ENCODE assay signal across 15 cellular contexts in the genomic region with DNA sequence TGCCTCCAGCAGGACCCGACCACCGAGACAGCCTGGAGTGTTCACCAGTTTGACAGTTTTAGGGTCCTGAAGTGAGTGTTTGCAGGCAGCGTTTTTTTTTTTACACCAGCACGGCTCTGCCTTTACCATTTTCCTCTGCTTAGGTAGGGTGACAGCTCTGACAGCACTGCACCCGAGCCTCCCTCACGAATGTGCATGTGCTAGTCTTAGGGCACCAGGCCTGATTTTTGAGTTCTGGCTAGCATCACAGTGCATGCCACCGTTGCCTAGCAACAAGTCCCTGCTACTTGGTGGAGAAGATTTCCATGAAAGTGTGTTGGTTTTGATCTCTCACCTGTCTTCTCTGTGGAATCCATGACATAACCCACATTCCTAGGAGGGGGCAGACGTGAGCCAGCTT. TPM values are rescaled to one million over a fixed set of nuclear protein-coding genes. Genes with fewer than 3 reads are reported as not detected.
"Had no signal": no experiment of that assay in that cellular context is flagged by ENCODE, and none has a peak within 500 bp of the region (broad histone marks: within the 10 kb centered on the region; RNA-seq: fewer than 3 reads in every experiment).

No MANE protein-coding gene starts in this region.

RNA-seq across cellular contexts. Expression of gene RBMY1J, which starts 52.3 kb away (rescaled TPM):
- total RNA-seq: activated B cell treated with CpG ODN at 0.5 μM for 24 hours; activated CD4-positive, alpha-beta memory T cell treated with anti-CD3 and anti-CD28 coated beads for 36 hours; activated CD4-positive, alpha-beta memory T cell treated with anti-CD3 and anti-CD28 coated beads, Interleukin-2, amount 10 ng/mL, durations not matched to agents 7 days and 5 days; activated CD4-positive, alpha-beta T cell treated with anti-CD3 and anti-CD28 coated beads for 36 hours; activated CD4-positive, alpha-beta T cell treated with anti-CD3 and anti-CD28 coated beads, Interleukin-2, amount 10 ng/mL, durations not matched to agents 24 days and 14 days; activated CD4-positive, alpha-beta T cell treated with anti-CD3 and anti-CD28 coated beads, Interleukin-2, amount 10 ng/mL, durations not matched to agents 7 days and 5 days; activated CD8-positive, alpha-beta memory T cell treated with anti-CD3 and anti-CD28 coated beads for 36 hours; activated CD8-positive, alpha-beta memory T cell treated with anti-CD3 and anti-CD28 coated beads, Interleukin-2, amount 10 ng/mL, durations not matched to agents 7 days and 5 days; activated CD8-positive, alpha-beta T cell treated with anti-CD3 and anti-CD28 coated beads for 36 hours; activated CD8-positive, alpha-beta T cell treated with anti-CD3 and anti-CD28 coated beads, Interleukin-2, amount 10 ng/mL, durations not matched to agents 7 days and 5 days; T-cell; T-helper 1 cell treated with Interleukin-12 subunit alpha and Interleukin-12 subunit beta and Interleukin-4 antibody, amounts not matched to agents 30 ng/mL and 1 ng/mL, for 36 hours; T-helper 17 cell; T-helper 2 cell treated with Interferon-gamma antibody and Interleukin-4, amounts not matched to agents 100 ng/mL and 5 ng/mL, for 36 hours; WTC11 had no signal
